ENCODE assay signal across 24 cellular contexts in the genomic region with DNA sequence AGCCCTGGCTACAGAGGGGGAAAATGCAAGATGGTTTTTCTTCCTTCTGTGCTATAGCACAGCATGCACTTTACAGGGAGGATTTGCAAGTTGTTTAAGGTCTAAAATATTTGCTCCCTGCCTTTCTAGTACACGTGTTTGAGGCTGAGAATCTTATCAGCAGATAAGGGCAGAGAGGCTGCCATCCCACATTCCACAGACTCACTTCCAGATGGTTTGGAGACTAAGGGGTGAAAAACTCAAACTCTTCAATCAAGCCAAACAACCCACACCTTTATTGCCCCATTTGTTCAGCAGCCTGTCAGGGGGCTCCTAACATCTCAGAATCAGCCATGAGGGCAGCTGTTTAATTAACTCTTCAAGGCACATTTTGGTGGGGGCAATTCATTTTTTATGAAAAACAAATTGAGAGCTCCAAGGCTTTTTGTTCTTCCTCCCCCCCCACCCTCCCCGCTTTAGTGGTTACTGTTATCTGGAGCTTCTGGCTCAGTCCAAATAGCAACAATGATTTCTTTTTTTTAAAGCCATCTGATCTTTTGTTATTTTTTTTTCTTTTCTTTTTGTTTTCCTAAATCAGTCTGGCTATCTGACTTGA.
DNase-seq lines count a peak whose midpoint lies in the region; ATAC-seq and TF ChIP-seq lines count a peak whose summit lies in the region.
"Had no signal": no experiment of that assay in that cellular context is flagged by ENCODE, and none has a peak within 500 bp of the region (broad histone marks: within the 10 kb centered on the region; RNA-seq: fewer than 3 reads in every experiment).

No MANE protein-coding gene starts in this region.

- H2BK120ac ChIP-seq in trophoblast cell (ENCODE audit: insufficient read depth, low read length, poor library complexity) = no peak overlapping the region

- WGBS in trophoblast cell (ENCODE audit: extremely low coverage, insufficient coverage, insufficient read length) = no CpG with 5 or more reads among the region's 2 CpGs

- H4K12ac ChIP-seq in trophoblast cell (ENCODE audit: low read depth, low read length) = no peak overlapping the region

- H3K27me3 ChIP-seq in trophoblast cell (ENCODE audit: insufficient read depth, low read length) = no peaks in the 10 kb centered on the region
- H3K27me3 ChIP-seq: BLaER1 treated with 17β-estradiol and CSF1 and Interleukin-3, amounts not matched to agents 10 nM and 100 nM; heart left ventricle; sigmoid colon had no signal

- no peak overlapping the region for H2AK5ac ChIP-seq in trophoblast cell (ENCODE audit: low read length)

- DNase-seq in Daoy (ENCODE audit: low read depth) (peak; percentile 21), RPMI7951 (ENCODE audit: low read depth) (peak; percentile 28), fibroblast of the aortic adventitia (ENCODE audit: low read depth) (peak; percentile 93), trophoblast cell (peak; percentile 61 to 87), COLO829 (ENCODE audit: low spot score) (no peak), NCI-H2029 (lab: John Stamatoyannopoulos, UW) (no peak)
- no peak for DNase-seq in activated naive CD4-positive, alpha-beta T cell treated with anti-CD3 and anti-CD28 coated beads, Interleukin-2, amount 50 U/mL, for 72 hours (ENCODE audit: low spot score in 2 of 2)
- DNase-seq in stimulated activated CD4-positive, alpha-beta T cell treated with anti-CD3 and anti-CD28 coated beads, Interleukin-15, amount 100 ng/mL, for 24 hours = no peak
- DNase-seq: Calu3, cerebellar nuclear complex, foreskin fibroblast, heart left ventricle, left ventricle myocardium inferior, NCI-H1092 treated with DMSO at 0.1 percent for 48 hours, NCI-H2029 treated with DMSO at 0.1 percent for 48 hours, NCI-H2227 treated with DMSO at 0.1 percent for 48 hours, posterior cingulate gyrus, sigmoid colon, WERI-Rb-1 had no signal

- TF ChIP-seq CTCF in fibroblast of the aortic adventitia (IDR thresholded peaks at IDR 0.05; ENCODE audit: insufficient read depth, low read length) = no peak

- no peak overlapping the region for H4K91ac ChIP-seq in trophoblast cell (ENCODE audit: low read depth, low read length)

- H3K4ac ChIP-seq in trophoblast cell (ENCODE audit: low read depth, low read length) = no peak overlapping the region

- H3K27ac ChIP-seq in trophoblast cell (ENCODE audit: low read depth, low read length) = no peak overlapping the region
- H3K27ac ChIP-seq: BLaER1 treated with 17β-estradiol and CSF1 and Interleukin-3, amounts not matched to agents 10 nM and 100 nM; sigmoid colon; WERI-Rb-1 had no signal

- H2BK12ac ChIP-seq in trophoblast cell (ENCODE audit: low read length) = no peak overlapping the region

- H3K14ac ChIP-seq in trophoblast cell (ENCODE audit: low read length) = no peak overlapping the region

- H3K23ac ChIP-seq in trophoblast cell (ENCODE audit: low read length) = no peak overlapping the region

- H3K9me3 Mint-ChIP-seq in activated naive CD4-positive, alpha-beta T cell treated with anti-CD3 and anti-CD28 coated beads, Interleukin-2, amount 50 U/mL, for 72 hours = no peaks in the 10 kb centered on the region
- H3K9me3 Mint-ChIP-seq: activated naive CD4-positive, alpha-beta T cell treated with anti-CD3 and anti-CD28 coated beads, Interleukin-2, amount 50 U/mL, for 24 hours; activated T-helper 1 cell treated with anti-CD3 and anti-CD28 coated beads, Interleukin-12 subunit alpha, Interleukin-12 subunit beta, Interleukin-2, Interleukin-4 antibody, amounts not matched to agents 30 ng/mL and 10 ng/mL and 1 ng/mL, durations not matched to agents 14 hours and 24 hours and 36 hours; nephron had no signal

- no peak overlapping the region for H2BK5ac ChIP-seq in trophoblast cell (ENCODE audit: low read depth, low read length, poor library complexity)

- H3K4me2 ChIP-seq in trophoblast cell (ENCODE audit: low read length) = no peak overlapping the region
- H3K4me2 ChIP-seq: BLaER1 treated with 17β-estradiol and CSF1 and Interleukin-3, amounts not matched to agents 10 nM and 100 nM had no signal

- no peak overlapping the region for H2AFZ ChIP-seq in trophoblast cell (ENCODE audit: insufficient read depth, low read length, poor library complexity)

- no peaks in the 10 kb centered on the region for H3K79me1 ChIP-seq in trophoblast cell (ENCODE audit: low read length)

- no peaks in the 10 kb centered on the region for H3K36me3 Mint-ChIP-seq in activated naive CD4-positive, alpha-beta T cell treated with anti-CD3 and anti-CD28 coated beads, Interleukin-2, amount 50 U/mL, for 72 hours
- H3K36me3 Mint-ChIP-seq: IgD-negative memory B cell had no signal

- no peaks in the 10 kb centered on the region for H3K79me2 ChIP-seq in trophoblast cell (ENCODE audit: control insufficient read depth, insufficient read depth, low read length, poor library complexity)

- H3K4me1 ChIP-seq in trophoblast cell (ENCODE audit: control insufficient read depth in 1 of 2, insufficient read depth in 2 of 2, low read length in 2 of 2) = peaks cover 2 to 4% of the 10 kb centered on the region in 2 experiments
- H3K4me1 ChIP-seq: BLaER1 treated with 17β-estradiol and CSF1 and Interleukin-3, amounts not matched to agents 10 nM and 100 nM had no signal

- no peak overlapping the region for H3K4me3 ChIP-seq in fibroblast of the aortic adventitia (ENCODE audit: low read depth, low read length)
- no peak overlapping the region for H3K4me3 ChIP-seq in trophoblast cell (ENCODE audit: low read depth, low read length)
- H3K4me3 ChIP-seq: BLaER1 treated with 17β-estradiol and CSF1 and Interleukin-3, amounts not matched to agents 10 nM and 100 nM; heart left ventricle; left ventricle myocardium inferior; sigmoid colon had no signal

- ATAC-seq in activated naive CD4-positive, alpha-beta T cell treated with anti-CD3 and anti-CD28 coated beads, Interleukin-2, amount 50 U/mL, for 72 hours = no peak
- ATAC-seq: heart left ventricle had no signal

- H3K18ac ChIP-seq in trophoblast cell (ENCODE audit: low read length) = no peak overlapping the region

- H3K9ac ChIP-seq in trophoblast cell (ENCODE audit: low read length) = no peak overlapping the region
- H3K9ac ChIP-seq: BLaER1 treated with 17β-estradiol and CSF1 and Interleukin-3, amounts not matched to agents 10 nM and 100 nM had no signal

- H3K36me3 ChIP-seq in trophoblast cell (ENCODE audit: control insufficient read depth in 1 of 2, insufficient read depth in 2 of 2, low read length in 2 of 2) = no peaks in the 10 kb centered on the region
- H3K36me3 ChIP-seq: BLaER1 treated with 17β-estradiol and CSF1 and Interleukin-3, amounts not matched to agents 10 nM and 100 nM; heart left ventricle; left ventricle myocardium inferior; sigmoid colon; WERI-Rb-1 had no signal

- H4K8ac ChIP-seq in trophoblast cell (ENCODE audit: low read depth, low read length) = no peak overlapping the region

- peaks cover 1% of the 10 kb centered on the region for H3K9me3 ChIP-seq in trophoblast cell (ENCODE audit: insufficient read depth, low read depth, low read length)
- H3K9me3 ChIP-seq: BLaER1 treated with 17β-estradiol and CSF1 and Interleukin-3, amounts not matched to agents 10 nM and 100 nM; heart left ventricle; left ventricle myocardium inferior; sigmoid colon had no signal

- no peak overlapping the region for H3K27ac Mint-ChIP-seq in activated naive CD4-positive, alpha-beta T cell treated with anti-CD3 and anti-CD28 coated beads, Interleukin-2, amount 50 U/mL, for 72 hours
- H3K27ac Mint-ChIP-seq: activated naive CD4-positive, alpha-beta T cell treated with anti-CD3 and anti-CD28 coated beads, Interleukin-2, amount 50 U/mL, for 24 hours; activated T-helper 1 cell treated with anti-CD3 and anti-CD28 coated beads, Interleukin-12 subunit alpha, Interleukin-12 subunit beta, Interleukin-2, Interleukin-4 antibody, amounts not matched to agents 30 ng/mL and 10 ng/mL and 1 ng/mL, durations not matched to agents 14 hours and 24 hours and 36 hours; IgD-negative memory B cell had no signal

Comparison
In these comparisons a context has a peak if more than half of its experiments do, and no peak if none do; other contexts are left out.
1. DNase-seq: peak in Daoy (single experiment), RPMI7951 (single experiment), fibroblast of the aortic adventitia (single experiment) and trophoblast cell (2 of 2); none in COLO829 (single experiment), activated naive CD4-positive, alpha-beta T cell treated with anti-CD3 and anti-CD28 coated beads, Interleukin-2, amount 50 U/mL, for 72 hours (0 of 2), stimulated activated CD4-positive, alpha-beta T cell treated with anti-CD3 and anti-CD28 coated beads, Interleukin-15, amount 100 ng/mL, for 24 hours (single experiment) and NCI-H2029 (single experiment).